Comparison of ENCODE assay signal across 11 cellular contexts in genomic region chr20:50054626-50055511, GRCh38. TPM values are rescaled to one million over a fixed set of nuclear protein-coding genes. Genes with fewer than 3 reads are reported as not detected.
DNase-seq lines count a peak whose midpoint lies in the region; ATAC-seq and TF ChIP-seq lines count a peak whose summit lies in the region.
"Had no signal": no experiment of that assay in that cellular context is flagged by ENCODE, and none has a peak within 500 bp of the region (broad histone marks: within the 10 kb centered on the region; RNA-seq: fewer than 3 reads in every experiment).

No MANE protein-coding gene starts in this region.

- no peak overlapping the region for H3K4me3 ChIP-seq in psoas muscle
- H3K4me3 ChIP-seq: lung had no signal

- TF ChIP-seq CTCF in psoas muscle (IDR thresholded peaks at IDR 0.05): no peak

- H3K27ac ChIP-seq in psoas muscle: no peak overlapping the region

- WGBS in psoas muscle, 3 donors: 19 to 26% (median 21%) methylated on average over 26 to 34 of the region's 34 CpGs

- no peaks in the 10 kb centered on the region for H3K9me3 ChIP-seq in psoas muscle

- ATAC-seq in psoas muscle (peak in 3 of 4 donors; percentile 29 to 44 (median 29)), GM19324 (IDR thresholded peaks at IDR 0.05; ENCODE audit: low FRiP score, unreplicated experiment) (no peak), GM21526 (IDR thresholded peaks at IDR 0.05; ENCODE audit: low FRiP score, unreplicated experiment) (no peak)

- peak; percentile 79 for DNase-seq in DMS 273 (lab: John Stamatoyannopoulos, UW; ENCODE audit: unreplicated experiment)
- peak in 52 of 56 donors; percentile 15 to 89 (median 64) for DNase-seq in amygdala (lab: John Stamatoyannopoulos, UW)
- DNase-seq in hepatic stellate cell (ENCODE audit: low spot score): peak; percentile 37
- peak in 1 of 2 donors; percentile 30 for DNase-seq in psoas muscle
- DNase-seq in stimulated activated naive CD4-positive, alpha-beta T cell (lab: John Stamatoyannopoulos, UW): no peak
- DNase-seq in DMS79 treated with DMSO at 0.1 percent for 48 hours (lab: John Stamatoyannopoulos, UW): no peak
- DNase-seq: activated CD4-positive, CD25-positive, alpha-beta regulatory T cell; EL had no signal

- H3K27me3 ChIP-seq in psoas muscle (ENCODE audit: insufficient read depth in 3 of 3, low read length in 2 of 3): no peaks in the 10 kb centered on the region

- H3K36me3 ChIP-seq in psoas muscle (ENCODE audit: insufficient read depth in 1 of 2, low read depth in 1 of 2): no peaks in the 10 kb centered on the region

- H3K4me1 ChIP-seq in psoas muscle: no peaks in the 10 kb centered on the region

- intact Hi-C loops in psoas muscle (cut with DNase I): no loop called here

RNA-seq across cellular contexts. Expression of gene UBE2V1, which starts 58.1 kb away (rescaled TPM):
- 10 to 100 TPM; 45.2 to 78.1 (median 57.5) TPM for total RNA-seq in psoas muscle
- polyA plus RNA-seq in psoas muscle: 100 to 1,000 TPM in 2 of 3 donors, 10 to 100 TPM in 1; 57.1 to 165 (median 103) TPM

Comparison
In these comparisons a context has a peak if more than half of its experiments do, and no peak if none do; other contexts are left out.
1. DNase-seq: peak in DMS 273 (single experiment), amygdala (52 of 56) and hepatic stellate cell (single experiment); none in stimulated activated naive CD4-positive, alpha-beta T cell (0 of 6) and DMS79 treated with DMSO at 0.1 percent for 48 hours (single experiment).
2. ATAC-seq: peak in psoas muscle (3 of 4); none in GM19324 (single experiment) and GM21526 (single experiment).